Comparison of ENCODE assay signal across 1 cellular context in the genomic region with DNA sequence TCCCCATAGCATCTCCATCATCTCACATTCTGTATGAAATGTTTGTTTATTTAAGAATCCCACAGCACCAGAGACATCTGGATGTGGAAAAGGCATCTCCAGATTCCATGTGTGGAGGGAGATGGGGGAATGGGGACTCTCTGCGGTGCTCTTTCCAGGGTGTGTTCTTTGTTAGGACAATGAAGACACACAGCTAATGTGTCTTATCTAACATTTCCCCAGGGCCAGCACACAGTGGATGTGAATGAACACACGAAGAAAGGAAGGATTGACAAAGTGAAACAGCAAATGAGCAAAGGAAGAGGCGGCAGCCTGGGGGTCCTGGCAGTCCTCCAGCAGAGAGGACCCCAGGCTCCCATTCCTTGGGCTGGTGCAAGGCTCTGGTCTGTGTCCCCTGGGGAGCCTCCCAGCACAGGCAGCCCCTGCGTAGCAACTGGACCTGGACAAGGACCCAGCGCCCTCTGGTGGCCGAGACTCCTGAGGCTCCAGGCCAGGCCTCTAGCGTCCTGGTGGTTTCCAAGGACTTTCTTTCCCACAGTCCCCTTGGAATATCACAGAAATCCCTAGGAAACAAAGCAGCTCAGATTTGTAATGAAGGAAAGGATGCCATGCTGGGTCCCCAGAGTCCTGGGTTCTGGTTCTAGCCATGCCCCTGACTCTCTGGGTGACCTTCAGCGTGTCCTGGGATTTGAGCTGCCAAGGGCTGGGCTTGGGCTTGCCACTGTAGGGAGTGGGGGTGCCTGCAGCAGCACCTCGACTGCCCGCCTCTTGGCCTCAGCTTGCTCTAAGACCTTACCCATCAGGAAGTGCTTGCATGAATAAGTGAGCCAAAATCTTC.
A peak's percentile ranks its signal among the peaks of the same experiment; 100 is the strongest.
TF ChIP-seq lines count a peak whose summit lies in the region.

No MANE protein-coding gene starts in this region.

TF ChIP-seq in HepG2, 621 proteins besides CTCF, POLR2A, EP300 and RAD21 (continued from another document and continues in another):
- TF ChIP-seq, protein P1, sequence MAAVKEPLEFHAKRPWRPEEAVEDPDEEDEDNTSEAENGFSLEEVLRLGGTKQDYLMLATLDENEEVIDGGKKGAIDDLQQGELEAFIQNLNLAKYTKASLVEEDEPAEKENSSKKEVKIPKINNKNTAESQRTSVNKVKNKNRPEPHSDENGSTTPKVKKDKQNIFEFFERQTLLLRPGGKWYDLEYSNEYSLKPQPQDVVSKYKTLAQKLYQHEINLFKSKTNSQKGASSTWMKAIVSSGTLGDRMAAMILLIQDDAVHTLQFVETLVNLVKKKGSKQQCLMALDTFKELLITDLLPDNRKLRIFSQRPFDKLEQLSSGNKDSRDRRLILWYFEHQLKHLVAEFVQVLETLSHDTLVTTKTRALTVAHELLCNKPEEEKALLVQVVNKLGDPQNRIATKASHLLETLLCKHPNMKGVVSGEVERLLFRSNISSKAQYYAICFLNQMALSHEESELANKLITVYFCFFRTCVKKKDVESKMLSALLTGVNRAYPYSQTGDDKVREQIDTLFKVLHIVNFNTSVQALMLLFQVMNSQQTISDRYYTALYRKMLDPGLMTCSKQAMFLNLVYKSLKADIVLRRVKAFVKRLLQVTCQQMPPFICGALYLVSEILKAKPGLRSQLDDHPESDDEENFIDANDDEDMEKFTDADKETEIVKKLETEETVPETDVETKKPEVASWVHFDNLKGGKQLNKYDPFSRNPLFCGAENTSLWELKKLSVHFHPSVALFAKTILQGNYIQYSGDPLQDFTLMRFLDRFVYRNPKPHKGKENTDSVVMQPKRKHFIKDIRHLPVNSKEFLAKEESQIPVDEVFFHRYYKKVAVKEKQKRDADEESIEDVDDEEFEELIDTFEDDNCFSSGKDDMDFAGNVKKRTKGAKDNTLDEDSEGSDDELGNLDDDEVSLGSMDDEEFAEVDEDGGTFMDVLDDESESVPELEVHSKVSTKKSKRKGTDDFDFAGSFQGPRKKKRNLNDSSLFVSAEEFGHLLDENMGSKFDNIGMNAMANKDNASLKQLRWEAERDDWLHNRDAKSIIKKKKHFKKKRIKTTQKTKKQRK (IDR thresholded peaks at IDR 0.05; ENCODE audit: low read length) = no peak
- TF ChIP-seq KLF12 (CRISPR knock-in tag; IDR thresholded peaks at IDR 0.05; ENCODE audit: borderline replicate concordance) = no peak
- no peak for TF ChIP-seq ZNF569 (CRISPR knock-in tag; IDR thresholded peaks at IDR 0.05; ENCODE audit: borderline replicate concordance)
- no peak for TF ChIP-seq TBX2 (CRISPR knock-in tag; IDR thresholded peaks at IDR 0.05; ENCODE audit: borderline replicate concordance)
- TF ChIP-seq HNF1B (CRISPR knock-in tag; IDR thresholded peaks at IDR 0.05) = no peak
- TF ChIP-seq THAP11 (CRISPR knock-in tag; IDR thresholded peaks at IDR 0.05) = peak; percentile 58
- TF ChIP-seq MXI1 (IDR thresholded peaks at IDR 0.05; ENCODE audit: borderline replicate concordance, low read depth, low read length) = no peak
- 0 out of 2 replicates have a peak, but pooled peaks have one; percentile 8 for TF ChIP-seq FOSL2 (CRISPR knock-in tag; IDR thresholded peaks at IDR 0.05)
- TF ChIP-seq TMF1 (CRISPR knock-in tag; IDR thresholded peaks at IDR 0.05; ENCODE audit: low read depth) = no peak
- TF ChIP-seq, protein P2, sequence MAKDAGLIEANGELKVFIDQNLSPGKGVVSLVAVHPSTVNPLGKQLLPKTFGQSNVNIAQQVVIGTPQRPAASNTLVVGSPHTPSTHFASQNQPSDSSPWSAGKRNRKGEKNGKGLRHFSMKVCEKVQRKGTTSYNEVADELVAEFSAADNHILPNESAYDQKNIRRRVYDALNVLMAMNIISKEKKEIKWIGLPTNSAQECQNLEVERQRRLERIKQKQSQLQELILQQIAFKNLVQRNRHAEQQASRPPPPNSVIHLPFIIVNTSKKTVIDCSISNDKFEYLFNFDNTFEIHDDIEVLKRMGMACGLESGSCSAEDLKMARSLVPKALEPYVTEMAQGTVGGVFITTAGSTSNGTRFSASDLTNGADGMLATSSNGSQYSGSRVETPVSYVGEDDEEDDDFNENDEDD (CRISPR knock-in tag; IDR thresholded peaks at IDR 0.05; ENCODE audit: borderline replicate concordance) = no peak
- no peak for TF ChIP-seq KMT2B (CRISPR knock-in tag; IDR thresholded peaks at IDR 0.05)
- peak; percentile 92 for TF ChIP-seq STAG1 (CRISPR knock-in tag; IDR thresholded peaks at IDR 0.05)
- TF ChIP-seq KLF16 (CRISPR knock-in tag; IDR thresholded peaks at IDR 0.05) = peak in 1 of 2 experiments; percentile 55; a peak in 1 of 4 replicates
- TF ChIP-seq DNMT1 (CRISPR knock-in tag; IDR thresholded peaks at IDR 0.05) = no peak
- peak; percentile 46; the same call in 1 of the 2 replicates for TF ChIP-seq ZNF274 (CRISPR knock-in tag; IDR thresholded peaks at IDR 0.05)
- TF ChIP-seq, protein P3, sequence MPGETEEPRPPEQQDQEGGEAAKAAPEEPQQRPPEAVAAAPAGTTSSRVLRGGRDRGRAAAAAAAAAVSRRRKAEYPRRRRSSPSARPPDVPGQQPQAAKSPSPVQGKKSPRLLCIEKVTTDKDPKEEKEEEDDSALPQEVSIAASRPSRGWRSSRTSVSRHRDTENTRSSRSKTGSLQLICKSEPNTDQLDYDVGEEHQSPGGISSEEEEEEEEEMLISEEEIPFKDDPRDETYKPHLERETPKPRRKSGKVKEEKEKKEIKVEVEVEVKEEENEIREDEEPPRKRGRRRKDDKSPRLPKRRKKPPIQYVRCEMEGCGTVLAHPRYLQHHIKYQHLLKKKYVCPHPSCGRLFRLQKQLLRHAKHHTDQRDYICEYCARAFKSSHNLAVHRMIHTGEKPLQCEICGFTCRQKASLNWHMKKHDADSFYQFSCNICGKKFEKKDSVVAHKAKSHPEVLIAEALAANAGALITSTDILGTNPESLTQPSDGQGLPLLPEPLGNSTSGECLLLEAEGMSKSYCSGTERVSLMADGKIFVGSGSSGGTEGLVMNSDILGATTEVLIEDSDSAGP (CRISPR knock-in tag; IDR thresholded peaks at IDR 0.05; ENCODE audit: borderline replicate concordance) = peak; percentile 41; the same call in 1 of the 2 replicates
- no peak for TF ChIP-seq SNRNP70 (IDR thresholded peaks at IDR 0.05; ENCODE audit: low read depth, low read length)
- TF ChIP-seq CREM (IDR thresholded peaks at IDR 0.05) = no peak
- no peak for TF ChIP-seq CREM (CRISPR knock-in tag; IDR thresholded peaks at IDR 0.05)
- TF ChIP-seq ZNF546 (CRISPR knock-in tag; conservative IDR thresholded peaks at IDR 0.05) = no peak
- TF ChIP-seq, protein P4, sequence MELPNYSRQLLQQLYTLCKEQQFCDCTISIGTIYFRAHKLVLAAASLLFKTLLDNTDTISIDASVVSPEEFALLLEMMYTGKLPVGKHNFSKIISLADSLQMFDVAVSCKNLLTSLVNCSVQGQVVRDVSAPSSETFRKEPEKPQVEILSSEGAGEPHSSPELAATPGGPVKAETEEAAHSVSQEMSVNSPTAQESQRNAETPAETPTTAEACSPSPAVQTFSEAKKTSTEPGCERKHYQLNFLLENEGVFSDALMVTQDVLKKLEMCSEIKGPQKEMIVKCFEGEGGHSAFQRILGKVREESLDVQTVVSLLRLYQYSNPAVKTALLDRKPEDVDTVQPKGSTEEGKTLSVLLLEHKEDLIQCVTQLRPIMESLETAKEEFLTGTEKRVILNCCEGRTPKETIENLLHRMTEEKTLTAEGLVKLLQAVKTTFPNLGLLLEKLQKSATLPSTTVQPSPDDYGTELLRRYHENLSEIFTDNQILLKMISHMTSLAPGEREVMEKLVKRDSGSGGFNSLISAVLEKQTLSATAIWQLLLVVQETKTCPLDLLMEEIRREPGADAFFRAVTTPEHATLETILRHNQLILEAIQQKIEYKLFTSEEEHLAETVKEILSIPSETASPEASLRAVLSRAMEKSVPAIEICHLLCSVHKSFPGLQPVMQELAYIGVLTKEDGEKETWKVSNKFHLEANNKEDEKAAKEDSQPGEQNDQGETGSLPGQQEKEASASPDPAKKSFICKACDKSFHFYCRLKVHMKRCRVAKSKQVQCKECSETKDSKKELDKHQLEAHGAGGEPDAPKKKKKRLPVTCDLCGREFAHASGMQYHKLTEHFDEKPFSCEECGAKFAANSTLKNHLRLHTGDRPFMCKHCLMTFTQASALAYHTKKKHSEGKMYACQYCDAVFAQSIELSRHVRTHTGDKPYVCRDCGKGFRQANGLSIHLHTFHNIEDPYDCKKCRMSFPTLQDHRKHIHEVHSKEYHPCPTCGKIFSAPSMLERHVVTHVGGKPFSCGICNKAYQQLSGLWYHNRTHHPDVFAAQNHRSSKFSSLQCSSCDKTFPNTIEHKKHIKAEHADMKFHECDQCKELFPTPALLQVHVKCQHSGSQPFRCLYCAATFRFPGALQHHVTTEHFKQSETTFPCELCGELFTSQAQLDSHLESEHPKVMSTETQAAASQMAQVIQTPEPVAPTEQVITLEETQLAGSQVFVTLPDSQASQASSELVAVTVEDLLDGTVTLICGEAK (IDR thresholded peaks at IDR 0.05) = no peak
- TF ChIP-seq, protein P4 (CRISPR knock-in tag; IDR thresholded peaks at IDR 0.05) = 0 out of 2 replicates have a peak, but pooled peaks have one; percentile 29
- TF ChIP-seq, protein P5, sequence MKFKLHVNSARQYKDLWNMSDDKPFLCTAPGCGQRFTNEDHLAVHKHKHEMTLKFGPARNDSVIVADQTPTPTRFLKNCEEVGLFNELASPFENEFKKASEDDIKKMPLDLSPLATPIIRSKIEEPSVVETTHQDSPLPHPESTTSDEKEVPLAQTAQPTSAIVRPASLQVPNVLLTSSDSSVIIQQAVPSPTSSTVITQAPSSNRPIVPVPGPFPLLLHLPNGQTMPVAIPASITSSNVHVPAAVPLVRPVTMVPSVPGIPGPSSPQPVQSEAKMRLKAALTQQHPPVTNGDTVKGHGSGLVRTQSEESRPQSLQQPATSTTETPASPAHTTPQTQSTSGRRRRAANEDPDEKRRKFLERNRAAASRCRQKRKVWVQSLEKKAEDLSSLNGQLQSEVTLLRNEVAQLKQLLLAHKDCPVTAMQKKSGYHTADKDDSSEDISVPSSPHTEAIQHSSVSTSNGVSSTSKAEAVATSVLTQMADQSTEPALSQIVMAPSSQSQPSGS (CRISPR knock-in tag; IDR thresholded peaks at IDR 0.05) = 0 out of 2 replicates have a peak, but pooled peaks have one; percentile 17
- peak; percentile 58 for TF ChIP-seq SMC3 (IDR thresholded peaks at IDR 0.05; ENCODE audit: low read length)
- TF ChIP-seq, protein P6, sequence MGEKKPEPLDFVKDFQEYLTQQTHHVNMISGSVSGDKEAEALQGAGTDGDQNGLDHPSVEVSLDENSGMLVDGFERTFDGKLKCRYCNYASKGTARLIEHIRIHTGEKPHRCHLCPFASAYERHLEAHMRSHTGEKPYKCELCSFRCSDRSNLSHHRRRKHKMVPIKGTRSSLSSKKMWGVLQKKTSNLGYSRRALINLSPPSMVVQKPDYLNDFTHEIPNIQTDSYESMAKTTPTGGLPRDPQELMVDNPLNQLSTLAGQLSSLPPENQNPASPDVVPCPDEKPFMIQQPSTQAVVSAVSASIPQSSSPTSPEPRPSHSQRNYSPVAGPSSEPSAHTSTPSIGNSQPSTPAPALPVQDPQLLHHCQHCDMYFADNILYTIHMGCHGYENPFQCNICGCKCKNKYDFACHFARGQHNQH (CRISPR knock-in tag; IDR thresholded peaks at IDR 0.05) = 0 out of 2 replicates have a peak, but pooled peaks have one; percentile 49
- peak; percentile 48 for TF ChIP-seq RFX3 (CRISPR knock-in tag; IDR thresholded peaks at IDR 0.05)
- no peak for TF ChIP-seq SMARCC2 (IDR thresholded peaks at IDR 0.05)
- TF ChIP-seq SALL1 (CRISPR knock-in tag; IDR thresholded peaks at IDR 0.05) = peak; percentile 39; the same call in 1 of the 2 replicates
- TF ChIP-seq, protein P7, sequence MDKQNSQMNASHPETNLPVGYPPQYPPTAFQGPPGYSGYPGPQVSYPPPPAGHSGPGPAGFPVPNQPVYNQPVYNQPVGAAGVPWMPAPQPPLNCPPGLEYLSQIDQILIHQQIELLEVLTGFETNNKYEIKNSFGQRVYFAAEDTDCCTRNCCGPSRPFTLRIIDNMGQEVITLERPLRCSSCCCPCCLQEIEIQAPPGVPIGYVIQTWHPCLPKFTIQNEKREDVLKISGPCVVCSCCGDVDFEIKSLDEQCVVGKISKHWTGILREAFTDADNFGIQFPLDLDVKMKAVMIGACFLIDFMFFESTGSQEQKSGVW (CRISPR knock-in tag; IDR thresholded peaks at IDR 0.05; ENCODE audit: borderline replicate concordance) = no peak
- peak; percentile 42; the same call in 1 of the 2 replicates for TF ChIP-seq ZBTB7B (CRISPR knock-in tag; IDR thresholded peaks at IDR 0.05)
- no peak for TF ChIP-seq JDP2 (CRISPR knock-in tag; IDR thresholded peaks at IDR 0.05; ENCODE audit: borderline replicate concordance)
